In the genomic region with DNA sequence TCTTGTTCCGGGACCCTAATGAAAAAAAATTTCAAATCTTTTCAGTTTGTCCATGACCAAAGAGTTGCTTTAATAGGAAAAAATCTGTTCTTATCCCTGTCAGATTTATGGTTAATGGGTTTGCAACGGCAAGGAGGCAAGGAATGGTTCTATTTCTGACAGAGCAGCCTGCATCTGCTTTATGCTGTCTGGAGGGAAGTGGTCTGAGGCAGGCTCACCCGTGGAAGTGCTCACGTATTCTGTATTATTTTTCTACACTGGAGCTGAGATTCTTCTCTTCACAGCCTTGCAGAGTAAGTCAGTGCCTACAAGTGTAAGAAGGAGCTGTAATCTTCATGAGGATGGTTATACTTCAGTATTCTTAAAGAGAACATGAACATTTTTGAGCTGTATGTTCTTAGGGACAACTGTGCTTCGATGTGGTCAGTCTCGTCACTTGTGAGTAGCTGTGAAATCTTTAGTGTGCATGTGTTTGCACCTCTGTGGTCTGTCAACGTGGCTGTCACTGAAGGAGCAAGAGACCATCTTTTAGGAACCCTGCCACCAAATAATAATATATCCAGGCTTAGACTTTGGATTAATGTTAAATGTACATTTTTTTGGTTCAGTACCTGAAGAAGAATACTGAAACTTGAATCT, we compare ENCODE assay signal across 39 cellular contexts.
"Had no signal": no experiment of that assay in that cellular context is flagged by ENCODE, and none has a peak within 500 bp of the region (broad histone marks: within the 10 kb centered on the region; RNA-seq: fewer than 3 reads in every experiment).

No MANE protein-coding gene starts in this region.

- H3K4me3 ChIP-seq: ascending aorta, cardiac muscle cell had no signal

- H3K4me1 ChIP-seq: ascending aorta had no signal

- H3K27ac ChIP-seq: ascending aorta, cardiac muscle cell, VCaP had no signal

- H3K9me3 Mint-ChIP-seq: activated CD4-positive, alpha-beta memory T cell treated with anti-CD3 and anti-CD28 coated beads, Interleukin-2, amount 10 ng/mL, durations not matched to agents 7 days and 5 days; activated naive CD4-positive, alpha-beta T cell treated with anti-CD3 and anti-CD28 coated beads, Interleukin-2, amount 50 U/mL, for 24 hours; activated naive CD8-positive, alpha-beta T cell treated with anti-CD3 and anti-CD28 coated beads, Interleukin-2, amount 50 U/mL, for 24 hours; activated T-cell treated with anti-CD3 and anti-CD28 coated beads, Interleukin-2, amount 50 U/mL, for 24 hours; central memory CD8-positive, alpha-beta T cell had no signal

- ATAC-seq: activated CD4-positive, alpha-beta T cell treated with anti-CD3 and anti-CD28 coated beads for 36 hours; activated CD4-positive, CD25-positive, alpha-beta regulatory T cell treated with anti-CD3 and anti-CD28 coated beads, Interleukin-2, amount 50 U/mL, for 24 hours; activated CD8-positive, alpha-beta memory T cell treated with anti-CD3 and anti-CD28 coated beads, Interleukin-2, amount 10 ng/mL, durations not matched to agents 7 days and 5 days; activated CD8-positive, alpha-beta T cell treated with anti-CD3 and anti-CD28 coated beads, Interleukin-2, amount 10 ng/mL, durations not matched to agents 7 days and 5 days; activated naive CD8-positive, alpha-beta T cell treated with anti-CD3 and anti-CD28 coated beads, Interleukin-2, amount 50 U/mL, for 24 hours had no signal

- H3K27me3 Mint-ChIP-seq: activated CD4-positive, alpha-beta memory T cell treated with anti-CD3 and anti-CD28 coated beads, Interleukin-2, amount 10 ng/mL, durations not matched to agents 7 days and 5 days; activated CD4-positive, alpha-beta T cell treated with anti-CD3 and anti-CD28 coated beads for 36 hours; activated CD4-positive, alpha-beta T cell treated with anti-CD3 and anti-CD28 coated beads, Interleukin-2, amount 10 ng/mL, durations not matched to agents 7 days and 5 days; activated CD8-positive, alpha-beta memory T cell treated with anti-CD3 and anti-CD28 coated beads, Interleukin-2, amount 10 ng/mL, durations not matched to agents 7 days and 5 days; activated naive CD4-positive, alpha-beta T cell treated with anti-CD3 and anti-CD28 coated beads, Interleukin-2, amount 10 ng/mL, durations not matched to agents 7 days and 5 days; activated naive CD4-positive, alpha-beta T cell treated with anti-CD3 and anti-CD28 coated beads, Interleukin-2, amount 50 U/mL, for 24 hours; activated naive CD8-positive, alpha-beta T cell; activated naive CD8-positive, alpha-beta T cell treated with anti-CD3 and anti-CD28 coated beads, Interleukin-2, amount 10 ng/mL, durations not matched to agents 7 days and 5 days; activated naive CD8-positive, alpha-beta T cell treated with anti-CD3 and anti-CD28 coated beads, Interleukin-2, amount 50 U/mL, for 24 hours; activated T-cell treated with anti-CD3 and anti-CD28 coated beads, Interleukin-2, amount 50 U/mL, for 24 hours; central memory CD8-positive, alpha-beta T cell had no signal

- H3K4me3 Mint-ChIP-seq: activated CD4-positive, alpha-beta memory T cell treated with anti-CD3 and anti-CD28 coated beads, Interleukin-2, amount 10 ng/mL, durations not matched to agents 7 days and 5 days; activated CD4-positive, alpha-beta T cell treated with anti-CD3 and anti-CD28 coated beads for 36 hours; activated CD4-positive, alpha-beta T cell treated with anti-CD3 and anti-CD28 coated beads, Interleukin-2, amount 10 ng/mL, durations not matched to agents 7 days and 5 days; activated CD8-positive, alpha-beta memory T cell treated with anti-CD3 and anti-CD28 coated beads, Interleukin-2, amount 10 ng/mL, durations not matched to agents 7 days and 5 days; activated CD8-positive, alpha-beta T cell treated with anti-CD3 and anti-CD28 coated beads, Interleukin-2, amount 10 ng/mL, durations not matched to agents 7 days and 5 days; activated naive CD4-positive, alpha-beta T cell treated with anti-CD3 and anti-CD28 coated beads, Interleukin-2, amount 10 ng/mL, durations not matched to agents 7 days and 5 days; activated naive CD4-positive, alpha-beta T cell treated with anti-CD3 and anti-CD28 coated beads, Interleukin-2, amount 50 U/mL, for 24 hours; activated naive CD8-positive, alpha-beta T cell; activated naive CD8-positive, alpha-beta T cell treated with anti-CD3 and anti-CD28 coated beads, Interleukin-2, amount 10 ng/mL, durations not matched to agents 7 days and 5 days; activated naive CD8-positive, alpha-beta T cell treated with anti-CD3 and anti-CD28 coated beads, Interleukin-2, amount 50 U/mL, for 24 hours; activated T-cell treated with anti-CD3 and anti-CD28 coated beads, Interleukin-2, amount 50 U/mL, for 24 hours; brain; central memory CD8-positive, alpha-beta T cell; T-helper 1 cell treated with Interleukin-12 subunit alpha and Interleukin-12 subunit beta and Interleukin-4 antibody, amounts not matched to agents 30 μg/mL and 1 μg/mL, for 36 hours; T-helper 2 cell treated with Interferon-gamma antibody and Interleukin-4, amounts not matched to agents 5 μg/mL and 100 μg/mL, for 36 hours had no signal

- H3K9me3 ChIP-seq: ascending aorta had no signal

- H3K27ac Mint-ChIP-seq: activated CD4-positive, alpha-beta memory T cell treated with anti-CD3 and anti-CD28 coated beads, Interleukin-2, amount 10 ng/mL, durations not matched to agents 7 days and 5 days; activated CD4-positive, alpha-beta T cell treated with anti-CD3 and anti-CD28 coated beads for 36 hours; activated CD4-positive, alpha-beta T cell treated with anti-CD3 and anti-CD28 coated beads, Interleukin-2, amount 10 ng/mL, durations not matched to agents 7 days and 5 days; activated CD8-positive, alpha-beta memory T cell treated with anti-CD3 and anti-CD28 coated beads, Interleukin-2, amount 10 ng/mL, durations not matched to agents 7 days and 5 days; activated CD8-positive, alpha-beta T cell treated with anti-CD3 and anti-CD28 coated beads, Interleukin-2, amount 10 ng/mL, durations not matched to agents 7 days and 5 days; activated naive CD4-positive, alpha-beta T cell treated with anti-CD3 and anti-CD28 coated beads, Interleukin-2, amount 10 ng/mL, durations not matched to agents 7 days and 5 days; activated naive CD4-positive, alpha-beta T cell treated with anti-CD3 and anti-CD28 coated beads, Interleukin-2, amount 50 U/mL, for 24 hours; activated naive CD8-positive, alpha-beta T cell; activated naive CD8-positive, alpha-beta T cell treated with anti-CD3 and anti-CD28 coated beads, Interleukin-2, amount 10 ng/mL, durations not matched to agents 7 days and 5 days; activated naive CD8-positive, alpha-beta T cell treated with anti-CD3 and anti-CD28 coated beads, Interleukin-2, amount 50 U/mL, for 24 hours; activated T-cell treated with anti-CD3 and anti-CD28 coated beads, Interleukin-2, amount 50 U/mL, for 24 hours; activated T-helper 2 cell treated with anti-CD3 and anti-CD28 coated beads, Interferon-gamma antibody, Interleukin-2, Interleukin-4, amounts not matched to agents 10 μg/mL and 5 μg/mL and 100 μg/mL, durations not matched to agents 14 hours and 24 hours and 36 hours; brain; T-helper 1 cell treated with Interleukin-12 subunit alpha and Interleukin-12 subunit beta and Interleukin-4 antibody, amounts not matched to agents 30 μg/mL and 1 μg/mL, for 36 hours; T-helper 2 cell treated with Interferon-gamma antibody and Interleukin-4, amounts not matched to agents 5 μg/mL and 100 μg/mL, for 36 hours had no signal

- FAIRE-seq: bronchial epithelial cell, TTC549 had no signal

- H3K27me3 ChIP-seq: ascending aorta, cardiac muscle cell had no signal

- DNase-seq: activated CD4-positive, alpha-beta memory T cell treated with anti-CD3 and anti-CD28 coated beads, Interleukin-2, amount 10 ng/mL, durations not matched to agents 7 days and 5 days; activated CD4-positive, alpha-beta T cell treated with anti-CD3 and anti-CD28 coated beads for 1 hour; activated CD4-positive, alpha-beta T cell treated with anti-CD3 and anti-CD28 coated beads for 36 hours; activated CD4-positive, alpha-beta T cell treated with anti-CD3 and anti-CD28 coated beads for 48 hours; activated CD4-positive, alpha-beta T cell treated with anti-CD3 and anti-CD28 coated beads, Interleukin-2, amount 10 ng/mL, durations not matched to agents 7 days and 5 days; activated CD4-positive, alpha-beta T cell treated with anti-CD3 and anti-CD28 coated beads, Interleukin-2, amount 50 U/mL, for 48 hours; activated CD4-positive, CD25-positive, alpha-beta regulatory T cell; activated CD8-positive, alpha-beta memory T cell treated with anti-CD3 and anti-CD28 coated beads for 24 hours; activated CD8-positive, alpha-beta memory T cell treated with anti-CD3 and anti-CD28 coated beads, Interleukin-2, amount 10 ng/mL, durations not matched to agents 7 days and 5 days; activated CD8-positive, alpha-beta memory T cell treated with anti-CD3 and anti-CD28 coated beads, Interleukin-2, amount 50 U/mL, for 48 hours; activated CD8-positive, alpha-beta T cell treated with anti-CD3 and anti-CD28 coated beads, Interleukin-2, amount 10 ng/mL, durations not matched to agents 7 days and 5 days; activated effector memory CD4-positive, alpha-beta T cell treated with Interleukin-2 at 50 U/mL for 16 hours; activated gamma-delta T cell; activated naive CD4-positive, alpha-beta T cell treated with anti-CD3 and anti-CD28 coated beads, Interleukin-2, amount 10 ng/mL, durations not matched to agents 7 days and 5 days; activated naive CD4-positive, alpha-beta T cell treated with Interleukin-2 at 50 U/mL for 16 hours; activated naive CD8-positive, alpha-beta T cell treated with anti-CD3 and anti-CD28 coated beads, Interleukin-2, amount 10 ng/mL, durations not matched to agents 7 days and 5 days; activated naive CD8-positive, alpha-beta T cell treated with anti-CD3 and anti-CD28 coated beads, Interleukin-2, amount 50 U/mL, for 24 hours; activated T-cell treated with anti-CD3 and anti-CD28 coated beads, Interleukin-2, amount 50 U/mL, for 24 hours; activated T-cell treated with anti-CD3 and anti-CD28 coated beads, Interleukin-2, amount 50 U/mL, for 48 hours; amygdala; anterior cingulate cortex; caudate nucleus; cerebellar nuclear complex; T-helper 1 cell; T-helper 2 cell; T-helper 9 cell had no signal

- H3K4me1 Mint-ChIP-seq: activated CD4-positive, alpha-beta memory T cell treated with anti-CD3 and anti-CD28 coated beads, Interleukin-2, amount 10 ng/mL, durations not matched to agents 7 days and 5 days; activated CD4-positive, alpha-beta T cell treated with anti-CD3 and anti-CD28 coated beads for 36 hours; activated CD8-positive, alpha-beta memory T cell treated with anti-CD3 and anti-CD28 coated beads, Interleukin-2, amount 10 ng/mL, durations not matched to agents 7 days and 5 days; activated naive CD4-positive, alpha-beta T cell treated with anti-CD3 and anti-CD28 coated beads, Interleukin-2, amount 10 ng/mL, durations not matched to agents 7 days and 5 days; activated naive CD4-positive, alpha-beta T cell treated with anti-CD3 and anti-CD28 coated beads, Interleukin-2, amount 50 U/mL, for 24 hours; activated naive CD8-positive, alpha-beta T cell treated with anti-CD3 and anti-CD28 coated beads, Interleukin-2, amount 10 ng/mL, durations not matched to agents 7 days and 5 days; activated naive CD8-positive, alpha-beta T cell treated with anti-CD3 and anti-CD28 coated beads, Interleukin-2, amount 50 U/mL, for 24 hours; brain had no signal
